Comparison of ENCODE assay signal across 8 cellular contexts in genomic region chr11:101126551-101127347, GRCh38. TPM values are rescaled to one million over a fixed set of nuclear protein-coding genes. Genes with fewer than 3 reads are reported as not detected.
DNase-seq lines count a peak whose midpoint lies in the region; ATAC-seq and TF ChIP-seq lines count a peak whose summit lies in the region.

No MANE protein-coding gene starts in this region.

- H3K9me3 ChIP-seq in ES-I3 (ENCODE audit: control insufficient read depth, insufficient read depth, low read length), result no peaks in the 10 kb centered on the region
- no peaks in the 10 kb centered on the region for H3K9me3 ChIP-seq in right atrium auricular region
- H3K9me3 ChIP-seq in prostate gland, result no peaks in the 10 kb centered on the region

- no peaks in the 10 kb centered on the region for H3K27me3 ChIP-seq in right atrium auricular region
- H3K27me3 ChIP-seq in prostate gland (replicated peaks; ENCODE audit: insufficient read depth), result peaks cover 5% of the 10 kb centered on the region

- TF ChIP-seq POLR2A in prostate gland (IDR thresholded peaks at IDR 0.05), result no peak

- intact Hi-C loops in prostate gland (cut with DNase I), result loop anchor here (10.0 kb wide), 2 partner anchors 142 to 308 kb away; no protein-coding TSS in a partner anchor

- in situ Hi-C loops in ACHN (cut with HindIII; ENCODE audit: low pct_ligation_motif_present, low pct_unique_long_range_greater_than_20kb, low sequenced_read_pairs), result no loop called here

- H3K27ac ChIP-seq in right atrium auricular region, result peak overlapping the region; percentile 83 to 87
- peak overlapping the region; percentile 51 to 70 for H3K27ac ChIP-seq in prostate gland

- H3K4me1 ChIP-seq in ES-I3 (ENCODE audit: insufficient read depth, low read length) (no peaks in the 10 kb centered on the region), right atrium auricular region (peaks cover 0 to 23% of the 10 kb centered on the region in 2 donors), prostate gland (replicated peaks) (no peaks in the 10 kb centered on the region)

- WGBS in prostate gland, result 22% methylated on average over 28 of the region's 28 CpGs

- peak overlapping the region; percentile 55 for H3K4me3 ChIP-seq in WI38 (ENCODE audit: low read depth, low read length)
- peak overlapping the region; percentile 58 to 75 for H3K4me3 ChIP-seq in right atrium auricular region
- H3K4me3 ChIP-seq in prostate gland, result peak overlapping the region; percentile 33 to 36

- peak overlapping the region; percentile 59 for H3K9ac ChIP-seq in ES-I3 (ENCODE audit: low read depth, low read length)

- ATAC-seq in HG02588 (IDR thresholded peaks at IDR 0.05; ENCODE audit: unreplicated experiment) (no peak), GM19397 (IDR thresholded peaks at IDR 0.05; ENCODE audit: unreplicated experiment) (no peak)

- TF ChIP-seq CTCF in WI38 (IDR thresholded peaks at IDR 0.05; ENCODE audit: low read depth, low read length), result no peak
- no peak for TF ChIP-seq CTCF in right atrium auricular region (IDR thresholded peaks at IDR 0.05)
- no peak for TF ChIP-seq CTCF in prostate gland (IDR thresholded peaks at IDR 0.05)

- DNase-seq in right atrium auricular region (ENCODE audit: low spot score) (peak; percentile 63), prostate gland (ENCODE audit: low spot score) (no peak), NCI-H1048 (lab: John Stamatoyannopoulos, UW) (no peak), ACHN (no peak)

- H3K36me3 ChIP-seq in ES-I3 (ENCODE audit: insufficient read depth, low read length) (no peaks in the 10 kb centered on the region), right atrium auricular region (no peaks in the 10 kb centered on the region), prostate gland (no peaks in the 10 kb centered on the region)

RNA-seq across cellular contexts. Expression of gene PGR, which starts 2.9 kb away (rescaled TPM):
- 1 to 10 TPM; 8.2 to 8.6 TPM for total RNA-seq in right atrium auricular region
- total RNA-seq in prostate gland, result 1 to 10 TPM; 3.5 to 5.9 TPM
